Comparison of ENCODE assay signal across 10 cellular contexts in genomic region chr7:8115547-8116402, GRCh38.
DNase-seq lines count a peak whose midpoint lies in the region; ATAC-seq lines count a peak whose summit lies in the region.
"Had no signal": no experiment of that assay in that cellular context is flagged by ENCODE, and none has a peak within 500 bp of the region (broad histone marks: within the 10 kb centered on the region; RNA-seq: fewer than 3 reads in every experiment).

No MANE protein-coding gene starts in this region.

- H3K4me3 Mint-ChIP-seq in natural killer cell treated with Interleukin-12 subunit alpha and Interleukin-12 subunit beta and Interleukin-15 and Interleukin-18, amount 100 ng/mL, for 72 hours: peak overlapping the region; percentile 7

- H3K27ac Mint-ChIP-seq in natural killer cell treated with Interleukin-12 subunit alpha and Interleukin-12 subunit beta and Interleukin-15 and Interleukin-18, amount 100 ng/mL, for 72 hours: peak overlapping the region in 1 of 2 donors; percentile 57

- H3K27me3 Mint-ChIP-seq in natural killer cell treated with Interleukin-12 subunit alpha and Interleukin-12 subunit beta and Interleukin-15 and Interleukin-18, amount 100 ng/mL, for 72 hours: no peaks in the 10 kb centered on the region

- DNase-seq in DMS53 (lab: John Stamatoyannopoulos, UW): peak; percentile 26
- DNase-seq in DMS53 treated with DMSO at 0.1 percent for 48 hours (lab: John Stamatoyannopoulos, UW; ENCODE audit: unreplicated experiment): no peak
- DNase-seq in natural killer cell treated with Interleukin-12 subunit alpha and Interleukin-12 subunit beta and Interleukin-15 and Interleukin-18, amount 100 ng/mL, for 72 hours (ENCODE audit: low spot score): no peak
- no peak for DNase-seq in 8988T
- no peak for DNase-seq in G401 (ENCODE audit: low spot score)
- DNase-seq in cerebellar nuclear complex (lab: John Stamatoyannopoulos, UW): no peak
- DNase-seq: activated CD4-positive, CD25-positive, alpha-beta regulatory T cell treated with anti-CD3 and anti-CD28 coated beads, Interleukin-2, amount 50 U/mL, for 72 hours; NCI-H446 treated with DMSO at 0.1 percent for 48 hours had no signal

- in situ Hi-C loops in G401 (cut with HindIII; ENCODE audit: low sequenced_read_pairs): no loop called here

- H3K9me3 Mint-ChIP-seq in natural killer cell treated with Interleukin-12 subunit alpha and Interleukin-12 subunit beta and Interleukin-15 and Interleukin-18, amount 100 ng/mL, for 72 hours: peaks cover 3% of the 10 kb centered on the region

- peak; percentile 86 for ATAC-seq in GM21723 (IDR thresholded peaks at IDR 0.05; ENCODE audit: unreplicated experiment)
- ATAC-seq in HG03521 (IDR thresholded peaks at IDR 0.05; ENCODE audit: unreplicated experiment): peak; percentile 83
- ATAC-seq in natural killer cell treated with Interleukin-12 subunit alpha and Interleukin-12 subunit beta and Interleukin-15 and Interleukin-18, amount 100 ng/mL, for 72 hours: no peak

- peaks cover 48 to 54% of the 10 kb centered on the region in 2 donors for H3K4me1 Mint-ChIP-seq in natural killer cell treated with Interleukin-12 subunit alpha and Interleukin-12 subunit beta and Interleukin-15 and Interleukin-18, amount 100 ng/mL, for 72 hours (ENCODE audit: low read depth in 2 of 2)

- peaks cover 10% of the 10 kb centered on the region for H3K36me3 Mint-ChIP-seq in natural killer cell treated with Interleukin-12 subunit alpha and Interleukin-12 subunit beta and Interleukin-15 and Interleukin-18, amount 100 ng/mL, for 72 hours

Comparison
In these comparisons a context has a peak if more than half of its experiments do, and no peak if none do; other contexts are left out.
1. ATAC-seq: peak in GM21723 (single experiment) and HG03521 (single experiment); none in natural killer cell treated with Interleukin-12 subunit alpha and Interleukin-12 subunit beta and Interleukin-15 and Interleukin-18, amount 100 ng/mL, for 72 hours (0 of 2).